In the genomic region with DNA sequence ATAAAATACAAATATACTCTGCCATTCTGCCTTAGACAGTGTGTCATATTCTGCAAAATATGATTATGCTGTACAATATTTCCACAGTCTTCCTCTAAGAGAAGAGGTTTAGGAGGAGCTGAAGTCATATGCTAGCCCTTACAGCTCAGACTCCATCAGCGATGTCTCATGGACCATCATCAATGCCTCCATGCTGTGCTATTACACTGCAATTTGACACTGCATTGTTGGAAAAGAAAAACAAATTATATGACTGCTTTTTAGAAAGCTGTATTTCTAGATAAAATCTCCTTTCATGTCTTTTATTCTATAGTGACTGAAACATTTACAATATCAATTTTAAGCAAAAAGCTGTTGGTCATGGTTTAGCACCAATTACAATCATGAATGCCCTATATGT, we compare ENCODE assay signal across 20 cellular contexts.
"Had no signal": no experiment of that assay in that cellular context is flagged by ENCODE, and none has a peak within 500 bp of the region (broad histone marks: within the 10 kb centered on the region; RNA-seq: fewer than 3 reads in every experiment).

No MANE protein-coding gene starts in this region.

- H3K9ac ChIP-seq: KMS-11 had no signal

- H3K4me1 ChIP-seq: SJSA1 had no signal

- H3K27ac ChIP-seq: HL-60, KMS-11, SJSA1, SK-N-MC had no signal

- H3K27me3 ChIP-seq: SJSA1 had no signal

- ATAC-seq: K562 had no signal

- H3K36me3 ChIP-seq: SJSA1 had no signal

- DNase-seq: MV-4-11, NCI-H1048, NCI-H1105, NCI-H1417, NCI-H1436 treated with DMSO at 0.1 percent for 48 hours, NCI-H1694, NCI-H187 treated with DMSO at 0.1 percent for 48 hours, NCI-H2107, NCI-H2227 treated with DMSO at 0.1 percent for 48 hours, NCI-H524, NCI-H526 treated with DMSO at 0.1 percent for 48 hours, Right ventricle myocardium superior, RPMI8226, SIG-M5, T-helper 2 cell had no signal

- H3K4me3 ChIP-seq: K562, SJSA1, SK-N-MC had no signal

- H3K4me2 ChIP-seq: KMS-11 had no signal

- H3K9me3 ChIP-seq: SJSA1 had no signal
